Comparison of ENCODE assay signal across 2 cellular contexts in the genomic region with DNA sequence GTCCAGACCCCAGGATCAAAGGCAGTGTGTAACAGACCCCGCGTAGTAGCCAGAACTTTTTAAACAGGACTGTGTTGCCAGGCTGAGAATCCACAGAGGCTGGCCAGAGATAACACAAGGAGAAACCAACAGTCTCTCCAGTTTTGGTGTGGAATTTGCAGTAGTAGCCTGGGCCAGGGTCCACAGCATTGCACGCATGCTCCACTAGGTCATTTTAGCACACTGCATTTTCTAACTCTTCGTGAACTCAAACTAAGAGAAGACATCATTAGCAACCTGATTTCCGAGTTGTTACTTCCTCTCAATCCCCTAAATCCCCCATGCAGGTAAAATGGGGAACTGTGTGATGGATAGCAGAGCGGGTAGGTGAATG.
TF ChIP-seq lines count a peak whose summit lies in the region.

No MANE protein-coding gene starts in this region.

TF ChIP-seq in IMR-90, 13 proteins besides CTCF, POLR2A, EP300 and RAD21:
- no peak for TF ChIP-seq FOS (IDR thresholded peaks at IDR 0.05; ENCODE audit: low read depth, low read length)
- TF ChIP-seq CEBPB (IDR thresholded peaks at IDR 0.05; ENCODE audit: low read depth, low read length), result no peak
- TF ChIP-seq RCOR1 (IDR thresholded peaks at IDR 0.05; ENCODE audit: insufficient replicate concordance, low read length), result no peak
- no peak for TF ChIP-seq SMC3 (IDR thresholded peaks at IDR 0.05; ENCODE audit: low read depth, low read length)
- TF ChIP-seq RFX5 (IDR thresholded peaks at IDR 0.05; ENCODE audit: low read depth, low read length), result no peak
- TF ChIP-seq, protein P1, sequence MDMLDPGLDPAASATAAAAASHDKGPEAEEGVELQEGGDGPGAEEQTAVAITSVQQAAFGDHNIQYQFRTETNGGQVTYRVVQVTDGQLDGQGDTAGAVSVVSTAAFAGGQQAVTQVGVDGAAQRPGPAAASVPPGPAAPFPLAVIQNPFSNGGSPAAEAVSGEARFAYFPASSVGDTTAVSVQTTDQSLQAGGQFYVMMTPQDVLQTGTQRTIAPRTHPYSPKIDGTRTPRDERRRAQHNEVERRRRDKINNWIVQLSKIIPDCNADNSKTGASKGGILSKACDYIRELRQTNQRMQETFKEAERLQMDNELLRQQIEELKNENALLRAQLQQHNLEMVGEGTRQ (IDR thresholded peaks at IDR 0.05; ENCODE audit: low read depth, low read length), result no peak
- TF ChIP-seq MAFK (IDR thresholded peaks at IDR 0.05; ENCODE audit: low read depth, low read length), result no peak
- TF ChIP-seq MAZ (IDR thresholded peaks at IDR 0.05; ENCODE audit: borderline replicate concordance, low read depth, low read length), result no peak
- TF ChIP-seq, protein P2, sequence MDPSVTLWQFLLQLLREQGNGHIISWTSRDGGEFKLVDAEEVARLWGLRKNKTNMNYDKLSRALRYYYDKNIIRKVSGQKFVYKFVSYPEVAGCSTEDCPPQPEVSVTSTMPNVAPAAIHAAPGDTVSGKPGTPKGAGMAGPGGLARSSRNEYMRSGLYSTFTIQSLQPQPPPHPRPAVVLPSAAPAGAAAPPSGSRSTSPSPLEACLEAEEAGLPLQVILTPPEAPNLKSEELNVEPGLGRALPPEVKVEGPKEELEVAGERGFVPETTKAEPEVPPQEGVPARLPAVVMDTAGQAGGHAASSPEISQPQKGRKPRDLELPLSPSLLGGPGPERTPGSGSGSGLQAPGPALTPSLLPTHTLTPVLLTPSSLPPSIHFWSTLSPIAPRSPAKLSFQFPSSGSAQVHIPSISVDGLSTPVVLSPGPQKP (IDR thresholded peaks at IDR 0.05; ENCODE audit: borderline replicate concordance, low read depth, low read length), result no peak
- TF ChIP-seq MXI1 (IDR thresholded peaks at IDR 0.05; ENCODE audit: borderline replicate concordance, low read depth, low read length), result no peak
TF ChIP-seq in IMR-90: peak in this region for 0.

TF ChIP-seq in K562, 482 proteins besides CTCF, POLR2A, EP300 and RAD21:
- TF ChIP-seq SPI1 (IDR thresholded peaks at IDR 0.05; ENCODE audit: borderline replicate concordance, low read depth, low read length) (peak; percentile 6; the same call in 1 of the 2 replicates), MTA2 (IDR thresholded peaks at IDR 0.05; ENCODE audit: low read depth) (no peak)
